In the genomic region with DNA sequence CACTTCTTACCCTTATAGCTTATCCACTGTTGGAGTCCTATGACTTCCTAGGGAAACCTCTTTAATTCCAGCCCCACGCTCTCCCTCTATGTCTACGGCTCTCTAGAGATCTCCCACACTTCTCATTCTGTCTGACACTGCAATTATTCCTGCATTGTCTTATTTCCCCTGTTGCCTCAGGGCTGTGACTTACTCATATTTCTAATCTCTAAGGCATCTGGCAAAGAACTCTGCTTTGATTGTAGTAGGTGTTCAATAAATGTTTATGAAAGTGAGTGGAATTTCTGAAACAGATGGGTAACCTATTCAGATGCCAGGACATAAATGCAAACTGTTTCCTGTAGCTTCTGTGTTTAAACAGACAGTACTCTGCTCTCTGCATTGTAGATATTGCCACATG, we compare ENCODE assay signal across 20 cellular contexts.
"Had no signal": no experiment of that assay in that cellular context is flagged by ENCODE, and none has a peak within 500 bp of the region (broad histone marks: within the 10 kb centered on the region; RNA-seq: fewer than 3 reads in every experiment).

No MANE protein-coding gene starts in this region.

- ATAC-seq: activated CD8-positive, alpha-beta T cell treated with anti-CD3 and anti-CD28 coated beads, Interleukin-2, amount 10 ng/mL, durations not matched to agents 7 days and 5 days; activated naive CD8-positive, alpha-beta T cell treated with anti-CD3 and anti-CD28 coated beads, Interleukin-2, amount 50 U/mL, for 24 hours; body of pancreas; gastrocnemius medialis; naive thymus-derived CD8-positive, alpha-beta T cell had no signal

- H3K4me3 ChIP-seq: body of pancreas, gastrocnemius medialis, left ventricle myocardium inferior, neural progenitor cell, thoracic aorta, upper lobe of left lung had no signal

- H3K27ac ChIP-seq: body of pancreas, gastrocnemius medialis, left ventricle myocardium inferior, neural progenitor cell, thoracic aorta, upper lobe of left lung, WERI-Rb-1 had no signal

- DNase-seq: activated CD4-positive, alpha-beta T cell treated with anti-CD3 and anti-CD28 coated beads, Interleukin-2, amount 50 U/mL, for 1 hour; activated CD4-positive, CD25-positive, alpha-beta regulatory T cell treated with anti-CD3 and anti-CD28 coated beads, Interleukin-2, amount 50 U/mL, for 72 hours; activated CD8-positive, alpha-beta T cell treated with anti-CD3 and anti-CD28 coated beads, Interleukin-2, amount 10 ng/mL, durations not matched to agents 7 days and 5 days; activated gamma-delta T cell; activated naive CD4-positive, alpha-beta T cell treated with anti-CD3 and anti-CD28 coated beads, Interleukin-2, amount 50 U/mL, for 16 hours; activated naive CD8-positive, alpha-beta T cell treated with anti-CD3 and anti-CD28 coated beads, Interleukin-2, amount 50 U/mL, for 24 hours; body of pancreas; caudate nucleus; effector CD8-positive, alpha-beta T cell; gastrocnemius medialis; hypothalamus; left ventricle myocardium inferior; naive thymus-derived CD8-positive, alpha-beta T cell; posterior cingulate gyrus; stimulated activated CD4-positive, alpha-beta T cell treated with anti-CD3 and anti-CD28 coated beads, Interleukin-4, amount 100 ng/mL, for 24 hours; stimulated activated naive CD4-positive, alpha-beta T cell treated with Interleukin-2 at 50 U/mL for 16 hours; upper lobe of left lung; WERI-Rb-1 had no signal
